Comparison of ENCODE assay signal across 11 cellular contexts in genomic region chr11:61153593-61154090, GRCh38. TPM values are rescaled to one million over a fixed set of nuclear protein-coding genes. Genes with fewer than 3 reads are reported as not detected.
DNase-seq lines count a peak whose midpoint lies in the region; ATAC-seq and TF ChIP-seq lines count a peak whose summit lies in the region.
"Had no signal": no experiment of that assay in that cellular context is flagged by ENCODE, and none has a peak within 500 bp of the region (broad histone marks: within the 10 kb centered on the region; RNA-seq: fewer than 3 reads in every experiment).

No MANE protein-coding gene starts in this region.

- H3K27me3 ChIP-seq in osteoblast (ENCODE audit: insufficient read depth, low read length) (no peaks in the 10 kb centered on the region), aorta (ENCODE audit: control insufficient read depth in 1 of 2, insufficient read depth in 2 of 2, low read length in 1 of 2) (no peaks in the 10 kb centered on the region)

- H3K4me2 ChIP-seq in osteoblast (ENCODE audit: insufficient read depth, low read length), result peak overlapping the region; percentile 80

- H3K9me3 ChIP-seq in osteoblast (ENCODE audit: low read depth, low read length) (no peaks in the 10 kb centered on the region), aorta (ENCODE audit: control insufficient read depth, low read length) (no peaks in the 10 kb centered on the region)

- H3K4me1 ChIP-seq in osteoblast (ENCODE audit: insufficient read depth, low read length) (peaks cover 34% of the 10 kb centered on the region), aorta (ENCODE audit: control insufficient read depth in 1 of 2, insufficient read depth in 2 of 2, low read length in 2 of 2) (peaks cover 1 to 5% of the 10 kb centered on the region in 2 donors)

- H4K20me1 ChIP-seq in osteoblast (ENCODE audit: insufficient read depth, low read length), result peaks cover 39% of the 10 kb centered on the region

- 18 to 23% methylated on average over 2 of the region's 2 CpGs for WGBS in aorta, 2 donors

- peaks cover 95% of the 10 kb centered on the region for H3K79me2 ChIP-seq in osteoblast (ENCODE audit: insufficient read depth, low read length)

- TF ChIP-seq CTCF in fibroblast of pulmonary artery (IDR thresholded peaks at IDR 0.05; ENCODE audit: low read length, missing control alignments), result no peak
- no peak for TF ChIP-seq CTCF in osteoblast (IDR thresholded peaks at IDR 0.05; ENCODE audit: extremely low read depth, low read depth, low read length)

- H3K4me3 ChIP-seq in fibroblast of pulmonary artery (replicated peaks; ENCODE audit: low read depth, low read length) (no peak overlapping the region), osteoblast (ENCODE audit: insufficient read depth, low read length) (peak overlapping the region; percentile 47), aorta (ENCODE audit: low read length in 2 of 2) (no peak overlapping the region)
- H3K4me3 ChIP-seq: K562 had no signal

- peaks cover 7% of the 10 kb centered on the region for H3K36me3 ChIP-seq in osteoblast (ENCODE audit: insufficient read depth, low read length)
- no peaks in the 10 kb centered on the region for H3K36me3 ChIP-seq in aorta (ENCODE audit: control insufficient read depth in 1 of 2, insufficient read depth in 2 of 2, low read length in 1 of 2)

- H3K27ac ChIP-seq in osteoblast (ENCODE audit: low read depth, low read length), result peak overlapping the region; percentile 94
- H3K27ac ChIP-seq in aorta (ENCODE audit: low read depth in 1 of 2, low read length in 2 of 2), result peak overlapping the region; percentile 72 to 99

- no peak for DNase-seq in Right ventricle myocardium superior
- no peak for DNase-seq in Right ventricle myocardium inferior (ENCODE audit: missing footprints)
- DNase-seq in fibroblast of pulmonary artery (ENCODE audit: low read depth), result peak; percentile 25
- no peak for DNase-seq in osteoblast (ENCODE audit: insufficient read length, low spot score, missing footprints)
- DNase-seq in aorta, result no peak
- DNase-seq in NCI-H1436 treated with DMSO at 0.1 percent for 48 hours (lab: John Stamatoyannopoulos, UW), result no peak
- no peak for DNase-seq in DMS 273 (lab: John Stamatoyannopoulos, UW; ENCODE audit: unreplicated experiment)
- DNase-seq: activated T-cell treated with anti-CD3 and anti-CD28 coated beads, Interleukin-2, amount 50 U/mL, for 48 hours; NCI-H446 treated with DMSO at 0.1 percent for 48 hours had no signal

- H2AFZ ChIP-seq in osteoblast (ENCODE audit: low read length), result peak overlapping the region; percentile 54

- intact Hi-C loops in Right ventricle myocardium superior (cut with DNase I), result no loop called here
- intact Hi-C loops in Right ventricle myocardium inferior (cut with DNase I), result no loop called here
- intact Hi-C loops in aorta (cut with DNase I), result loop anchor here in 1 of 2 donors (10.0 kb wide), 1 partner anchor 239 kb away; the partner anchor contains the start of gene TMEM109

- peak; percentile 40 for ATAC-seq in Right ventricle myocardium superior (ENCODE audit: poor library complexity)
- ATAC-seq in Right ventricle myocardium inferior, result no peak
- ATAC-seq in aorta (ENCODE audit: low FRiP score), result peak; percentile 61
- ATAC-seq in GM18502 (IDR thresholded peaks at IDR 0.05; ENCODE audit: poor library complexity, unreplicated experiment), result no peak

RNA-seq across cellular contexts. Expression of gene VPS37C, which starts 7.6 kb away (rescaled TPM):
- 14.3 TPM for total RNA-seq in Right ventricle myocardium superior
- total RNA-seq in Right ventricle myocardium inferior, result 16.5 TPM
- total RNA-seq in osteoblast, result 16.8 and 19.2 TPM in 2 replicates
- total RNA-seq in aorta, result 10 to 100 TPM; 29.8 to 39.9 TPM
- 10 to 100 TPM; 12.7 to 14.0 TPM for polyA plus RNA-seq in aorta

RNA-seq across cellular contexts. Expression of gene PGA3, which starts 49.7 kb away (rescaled TPM):
- total RNA-seq in Right ventricle myocardium superior, result not detected
- total RNA-seq in Right ventricle myocardium inferior, result 1.2 TPM
- total RNA-seq in osteoblast, result not detected in 2 replicates
- 1 to 10 TPM in 1 of 2 donors, not detected in 1; 1.8 TPM for total RNA-seq in aorta
- polyA plus RNA-seq in aorta, result 1 to 10 TPM; 2.5 to 9.5 TPM
- polyA plus RNA-seq: K562 had no signal

RNA-seq across cellular contexts. Expression of gene CD5, which starts 51.4 kb away (rescaled TPM):
- total RNA-seq in Right ventricle myocardium superior (not detected), Right ventricle myocardium inferior (not detected), osteoblast (not detected in 2 replicates), aorta (1 to 10 TPM in 1 of 2 donors, under 1 TPM in 1; 0.58 to 1.7 TPM)
- polyA plus RNA-seq in aorta, result under 1 TPM in 1 of 2 donors, not detected in 1; 0.67 TPM
- polyA plus RNA-seq: K562 had no signal

Comparison
In these comparisons a context has a peak if more than half of its experiments do, and no peak if none do; other contexts are left out.
1. ATAC-seq: peak in Right ventricle myocardium superior (single experiment) and aorta (single experiment); none in Right ventricle myocardium inferior (single experiment) and GM18502 (single experiment).